In genomic region chrX:149867488-149867887, GRCh38 we compare ENCODE assay signal across 39 cellular contexts. TPM values are rescaled to one million over a fixed set of nuclear protein-coding genes. Genes with fewer than 3 reads are reported as not detected.
"Had no signal": no experiment of that assay in that cellular context is flagged by ENCODE, and none has a peak within 500 bp of the region (broad histone marks: within the 10 kb centered on the region; RNA-seq: fewer than 3 reads in every experiment).

No MANE protein-coding gene starts in this region.

- H3K4me3 Mint-ChIP-seq: activated B cell treated with CpG ODN at 0.5 μM for 24 hours; activated CD4-positive, alpha-beta memory T cell treated with anti-CD3 and anti-CD28 coated beads for 36 hours; activated CD4-positive, alpha-beta T cell treated with anti-CD3 and anti-CD28 coated beads, Interleukin-2, amount 10 ng/mL, durations not matched to agents 24 days and 14 days; activated CD8-positive, alpha-beta memory T cell treated with anti-CD3 and anti-CD28 coated beads, Interleukin-2, amount 10 ng/mL, durations not matched to agents 7 days and 5 days; activated CD8-positive, alpha-beta T cell treated with anti-CD3 and anti-CD28 coated beads, Interleukin-2, amount 10 ng/mL, durations not matched to agents 7 days and 5 days; activated naive CD4-positive, alpha-beta T cell treated with anti-CD3 and anti-CD28 coated beads, Interleukin-2, amount 10 ng/mL, durations not matched to agents 7 days and 5 days; activated naive CD4-positive, alpha-beta T cell treated with anti-CD3 and anti-CD28 coated beads, Interleukin-2, amount 50 U/mL, for 24 hours; activated naive CD8-positive, alpha-beta T cell; activated naive CD8-positive, alpha-beta T cell treated with anti-CD3 and anti-CD28 coated beads, Interleukin-2, amount 10 ng/mL, durations not matched to agents 7 days and 5 days; activated naive CD8-positive, alpha-beta T cell treated with anti-CD3 and anti-CD28 coated beads, Interleukin-2, amount 50 U/mL, for 24 hours; activated T-cell treated with anti-CD3 and anti-CD28 coated beads, Interleukin-2, amount 50 U/mL, for 24 hours; brain; central memory CD8-positive, alpha-beta T cell; T-helper 1 cell treated with Interleukin-12 subunit alpha and Interleukin-12 subunit beta and Interleukin-4 antibody, amounts not matched to agents 30 μg/mL and 1 μg/mL, for 36 hours; T-helper 2 cell treated with Interferon-gamma antibody and Interleukin-4, amounts not matched to agents 5 μg/mL and 100 μg/mL, for 36 hours had no signal

- H3K36me3 Mint-ChIP-seq: activated CD4-positive, alpha-beta memory T cell treated with anti-CD3 and anti-CD28 coated beads for 36 hours; activated CD8-positive, alpha-beta memory T cell treated with anti-CD3 and anti-CD28 coated beads, Interleukin-2, amount 10 ng/mL, durations not matched to agents 7 days and 5 days; activated naive CD4-positive, alpha-beta T cell treated with anti-CD3 and anti-CD28 coated beads, Interleukin-2, amount 10 ng/mL, durations not matched to agents 7 days and 5 days; activated naive CD4-positive, alpha-beta T cell treated with anti-CD3 and anti-CD28 coated beads, Interleukin-2, amount 50 U/mL, for 24 hours; activated naive CD8-positive, alpha-beta T cell treated with anti-CD3 and anti-CD28 coated beads, Interleukin-2, amount 10 ng/mL, durations not matched to agents 7 days and 5 days; brain had no signal

- H3K9me3 Mint-ChIP-seq: activated B cell treated with CpG ODN at 0.5 μM for 24 hours; activated CD4-positive, alpha-beta memory T cell treated with anti-CD3 and anti-CD28 coated beads for 36 hours; activated CD4-positive, alpha-beta T cell treated with anti-CD3 and anti-CD28 coated beads, Interleukin-2, amount 10 ng/mL, durations not matched to agents 24 days and 14 days; activated naive CD4-positive, alpha-beta T cell treated with anti-CD3 and anti-CD28 coated beads, Interleukin-2, amount 10 ng/mL, durations not matched to agents 7 days and 5 days; activated naive CD4-positive, alpha-beta T cell treated with anti-CD3 and anti-CD28 coated beads, Interleukin-2, amount 50 U/mL, for 24 hours; activated naive CD8-positive, alpha-beta T cell treated with anti-CD3 and anti-CD28 coated beads, Interleukin-2, amount 50 U/mL, for 24 hours; activated T-cell treated with anti-CD3 and anti-CD28 coated beads, Interleukin-2, amount 50 U/mL, for 24 hours; activated T-helper 2 cell treated with anti-CD3 and anti-CD28 coated beads, Interferon-gamma antibody, Interleukin-2, Interleukin-4, amounts not matched to agents 10 μg/mL and 5 μg/mL and 100 μg/mL, durations not matched to agents 14 hours and 24 hours and 36 hours; T-helper 1 cell treated with Interleukin-12 subunit alpha and Interleukin-12 subunit beta and Interleukin-4 antibody, amounts not matched to agents 30 μg/mL and 1 μg/mL, for 36 hours; T-helper 2 cell treated with Interferon-gamma antibody and Interleukin-4, amounts not matched to agents 5 μg/mL and 100 μg/mL, for 36 hours had no signal

- FAIRE-seq: bronchial epithelial cell, TTC549 had no signal

- H3K4me1 Mint-ChIP-seq: activated B cell treated with CpG ODN at 0.5 μM for 24 hours; activated naive CD4-positive, alpha-beta T cell treated with anti-CD3 and anti-CD28 coated beads, Interleukin-2, amount 50 U/mL, for 24 hours; brain had no signal

- H3K27ac Mint-ChIP-seq: activated B cell treated with CpG ODN at 0.5 μM for 24 hours; activated CD4-positive, alpha-beta memory T cell treated with anti-CD3 and anti-CD28 coated beads for 36 hours; activated CD4-positive, alpha-beta T cell treated with anti-CD3 and anti-CD28 coated beads, Interleukin-2, amount 10 ng/mL, durations not matched to agents 24 days and 14 days; activated CD8-positive, alpha-beta memory T cell treated with anti-CD3 and anti-CD28 coated beads, Interleukin-2, amount 10 ng/mL, durations not matched to agents 7 days and 5 days; activated CD8-positive, alpha-beta T cell treated with anti-CD3 and anti-CD28 coated beads, Interleukin-2, amount 10 ng/mL, durations not matched to agents 7 days and 5 days; activated naive CD4-positive, alpha-beta T cell treated with anti-CD3 and anti-CD28 coated beads, Interleukin-2, amount 10 ng/mL, durations not matched to agents 7 days and 5 days; activated naive CD4-positive, alpha-beta T cell treated with anti-CD3 and anti-CD28 coated beads, Interleukin-2, amount 50 U/mL, for 24 hours; activated naive CD8-positive, alpha-beta T cell; activated naive CD8-positive, alpha-beta T cell treated with anti-CD3 and anti-CD28 coated beads, Interleukin-2, amount 10 ng/mL, durations not matched to agents 7 days and 5 days; activated naive CD8-positive, alpha-beta T cell treated with anti-CD3 and anti-CD28 coated beads, Interleukin-2, amount 50 U/mL, for 24 hours; activated T-cell treated with anti-CD3 and anti-CD28 coated beads, Interleukin-2, amount 50 U/mL, for 24 hours; activated T-helper 2 cell treated with anti-CD3 and anti-CD28 coated beads, Interferon-gamma antibody, Interleukin-2, Interleukin-4, amounts not matched to agents 10 μg/mL and 5 μg/mL and 100 μg/mL, durations not matched to agents 14 hours and 24 hours and 36 hours; brain; T-helper 1 cell treated with Interleukin-12 subunit alpha and Interleukin-12 subunit beta and Interleukin-4 antibody, amounts not matched to agents 30 μg/mL and 1 μg/mL, for 36 hours; T-helper 2 cell treated with Interferon-gamma antibody and Interleukin-4, amounts not matched to agents 5 μg/mL and 100 μg/mL, for 36 hours had no signal

- H3K4me3 ChIP-seq: ascending aorta, cardiac muscle cell had no signal

- H3K36me3 ChIP-seq: ascending aorta, cardiac muscle cell had no signal

- H3K4me1 ChIP-seq: ascending aorta had no signal

- H3K27me3 Mint-ChIP-seq: brain; central memory CD8-positive, alpha-beta T cell had no signal

- DNase-seq: activated B cell treated with CpG ODN at 0.5 μM for 24 hours; activated CD4-positive, alpha-beta memory T cell treated with anti-CD3 and anti-CD28 coated beads for 36 hours; activated CD4-positive, alpha-beta T cell treated with anti-CD3 and anti-CD28 coated beads for 4 hours; activated CD4-positive, alpha-beta T cell treated with anti-CD3 and anti-CD28 coated beads, Interleukin-2, amount 10 ng/mL, durations not matched to agents 24 days and 14 days; activated CD4-positive, alpha-beta T cell treated with anti-CD3 and anti-CD28 coated beads, Interleukin-2, amount 50 U/mL, for 1 hour; activated CD4-positive, alpha-beta T cell treated with anti-CD3 and anti-CD28 coated beads, Interleukin-2, amount 50 U/mL, for 4 hours; activated CD4-positive, CD25-positive, alpha-beta regulatory T cell treated with anti-CD3 and anti-CD28 coated beads, Interleukin-2, amount 50 U/mL, for 72 hours; activated CD8-positive, alpha-beta memory T cell treated with anti-CD3 and anti-CD28 coated beads for 24 hours; activated CD8-positive, alpha-beta memory T cell treated with anti-CD3 and anti-CD28 coated beads, Interleukin-2, amount 10 ng/mL, durations not matched to agents 7 days and 5 days; activated CD8-positive, alpha-beta memory T cell treated with anti-CD3 and anti-CD28 coated beads, Interleukin-2, amount 50 U/mL, for 48 hours; activated CD8-positive, alpha-beta T cell treated with anti-CD3 and anti-CD28 coated beads, Interleukin-2, amount 10 ng/mL, durations not matched to agents 7 days and 5 days; activated effector memory CD4-positive, alpha-beta T cell treated with Interleukin-2 at 50 U/mL for 16 hours; activated gamma-delta T cell; activated naive CD4-positive, alpha-beta T cell treated with anti-CD3 and anti-CD28 coated beads, Interleukin-2, amount 10 ng/mL, durations not matched to agents 7 days and 5 days; activated naive CD4-positive, alpha-beta T cell treated with Interleukin-2 at 50 U/mL for 16 hours; activated naive CD8-positive, alpha-beta T cell treated with anti-CD3 and anti-CD28 coated beads, Interleukin-2, amount 10 ng/mL, durations not matched to agents 7 days and 5 days; activated naive CD8-positive, alpha-beta T cell treated with anti-CD3 and anti-CD28 coated beads, Interleukin-2, amount 50 U/mL, for 24 hours; activated T-cell treated with anti-CD3 and anti-CD28 coated beads, Interleukin-2, amount 50 U/mL, for 24 hours; activated T-cell treated with anti-CD3 and anti-CD28 coated beads, Interleukin-2, amount 50 U/mL, for 48 hours; amygdala; anterior cingulate cortex; caudate nucleus; cerebellar nuclear complex; T-helper 2 cell; T-helper 9 cell had no signal

- H3K27ac ChIP-seq: ascending aorta, cardiac muscle cell, VCaP had no signal

- ATAC-seq: activated CD8-positive, alpha-beta memory T cell treated with anti-CD3 and anti-CD28 coated beads, Interleukin-2, amount 10 ng/mL, durations not matched to agents 7 days and 5 days; activated CD8-positive, alpha-beta T cell treated with anti-CD3 and anti-CD28 coated beads, Interleukin-2, amount 10 ng/mL, durations not matched to agents 7 days and 5 days; activated naive CD8-positive, alpha-beta T cell treated with anti-CD3 and anti-CD28 coated beads, Interleukin-2, amount 50 U/mL, for 24 hours had no signal

- H3K27me3 ChIP-seq: ascending aorta, cardiac muscle cell had no signal

- H3K9me3 ChIP-seq: ascending aorta had no signal

RNA-seq across cellular contexts. Expression of gene MAGEA8, which starts 13.5 kb away (rescaled TPM):
- total RNA-seq: activated B cell treated with CpG ODN at 0.5 μM for 24 hours; activated CD4-positive, alpha-beta memory T cell treated with anti-CD3 and anti-CD28 coated beads for 36 hours; activated CD4-positive, alpha-beta T cell treated with anti-CD3 and anti-CD28 coated beads, Interleukin-2, amount 10 ng/mL, durations not matched to agents 24 days and 14 days; activated CD8-positive, alpha-beta memory T cell treated with anti-CD3 and anti-CD28 coated beads, Interleukin-2, amount 10 ng/mL, durations not matched to agents 7 days and 5 days; activated CD8-positive, alpha-beta T cell treated with anti-CD3 and anti-CD28 coated beads, Interleukin-2, amount 10 ng/mL, durations not matched to agents 7 days and 5 days; activated naive CD8-positive, alpha-beta T cell treated with anti-CD3 and anti-CD28 coated beads, Interleukin-2, amount 10 ng/mL, durations not matched to agents 7 days and 5 days; activated T-helper 2 cell treated with anti-CD3 and anti-CD28 coated beads, Interferon-gamma antibody, Interleukin-2, Interleukin-4, amounts not matched to agents 10 μg/mL and 5 μg/mL and 100 μg/mL, durations not matched to agents 14 hours and 24 hours and 36 hours; ascending aorta; bronchial epithelial cell; cardiac muscle cell; chondrocyte had no signal
- polyA plus RNA-seq: adipose tissue had no signal
